ENCODE assay signal across 8 cellular contexts in genomic region chr1:31669786-31670582, GRCh38. TPM values are rescaled to one million over a fixed set of nuclear protein-coding genes. Genes with fewer than 3 reads are reported as not detected.
A peak's percentile ranks its signal among the peaks of the same experiment; 100 is the strongest.
DNase-seq lines count a peak whose midpoint lies in the region; ATAC-seq, FAIRE-seq and TF ChIP-seq lines count a peak whose summit lies in the region.

No MANE protein-coding gene starts in this region.

- TF ChIP-seq EP300 in K562 (IDR thresholded peaks at IDR 0.05; ENCODE audit: low read length): no peak

- TF ChIP-seq RAD21 in K562 (CRISPR knock-in tag; conservative IDR thresholded peaks at IDR 0.05 in 1 of 2, IDR thresholded peaks at IDR 0.05 in 1 of 2): 0 out of 4 replicates have a peak, but pooled peaks of 1 of the 2 experiments have one; percentile 4

- BruUV-seq in K562 (replicated peaks; lab: Mats Ljungman, UMichigan): no TSS peak

- H2AFZ ChIP-seq in K562 (ENCODE audit: low read depth, low read length): no peak overlapping the region
- no peak overlapping the region for H2AFZ ChIP-seq in hepatocyte

- CTCF ChIA-PET in K562 (lab: Yijun Ruan, JAX; ENCODE audit: low intra/inter-chr PET ratio): no interaction called here

- no peak overlapping the region for H3K27ac ChIP-seq in K562 (ENCODE audit: extremely low read depth, low read depth, low read length)
- peak overlapping the region; percentile 64 for H3K27ac ChIP-seq in hepatocyte

- ATAC-seq in K562: peak; percentile 50
- ATAC-seq in GM21390 (IDR thresholded peaks at IDR 0.05; ENCODE audit: unreplicated experiment): no peak

- DNase-seq in AG08395 (ENCODE audit: low spot score) (peak; percentile 45), KG1 (lab: John Stamatoyannopoulos, UW) (peak; percentile 16), RPMI8226 (peak; percentile 97), K562 (ENCODE audit: extremely low read depth in 1 of 4, low spot score in 3 of 4) (peak in 3 of 4 experiments; percentile 27 to 42 (median 39)), hepatocyte (ENCODE audit: low spot score) (peak; percentile 67), skeletal muscle cell (ENCODE audit: low read depth) (no peak), iPS-NIHi7 (ENCODE audit: extremely low spot score) (no peak)

- H4K20me1 ChIP-seq in K562 (replicated peaks; ENCODE audit: control insufficient read depth, insufficient read depth, low read length) (peaks cover 13% of the 10 kb centered on the region), hepatocyte (ENCODE audit: insufficient read depth, poor library complexity, severe bottlenecking) (no peaks in the 10 kb centered on the region)

- WGBS in K562 (ENCODE audit: insufficient coverage, low coverage, missing lambda C conversion rate): 2% methylated on average over 28 of the region's 29 CpGs
- 37% methylated on average over 24 of the region's 29 CpGs for WGBS in hepatocyte (ENCODE audit: low lambda C conversion rate, missing lambda C conversion rate)

- in situ Hi-C loops in K562 (cut with MboI): loop anchor here (5.0 kb wide), 1 partner anchor 77 kb away; no protein-coding TSS in a partner anchor

- intact Hi-C loops in K562 (cut with micrococcal nuclease): no loop called here

- POLR2A ChIA-PET in K562 (lab: Yijun Ruan, JAX): interaction anchor here (1.1 kb wide), 1 partner anchor 11 kb away, joined by 5 read pairs; no protein-coding TSS in a partner anchor

- no peak overlapping the region for H3K4me2 ChIP-seq in K562 (ENCODE audit: insufficient read depth, low read length)
- peak overlapping the region; percentile 68 for H3K4me2 ChIP-seq in hepatocyte

- peak overlapping the region in 1 of 2 experiments; percentile 54; a peak in 1 of 4 replicates for H3K9ac ChIP-seq in K562 (ENCODE audit: insufficient read depth in 1 of 2, low read depth in 2 of 2, low read length in 2 of 2)

- peaks cover 54 to 100% of the 10 kb centered on the region in 2 experiments for H3K27me3 ChIP-seq in K562 (ENCODE audit: control insufficient read depth in 2 of 2, insufficient read depth in 2 of 2, low read length in 2 of 2)
- no peaks in the 10 kb centered on the region for H3K27me3 ChIP-seq in hepatocyte

- TF ChIP-seq POLR2A in K562 (conservative IDR thresholded peaks at IDR 0.05): no peak

- H3K79me2 ChIP-seq in K562 (ENCODE audit: control insufficient read depth, insufficient read depth, low read length) (no peaks in the 10 kb centered on the region), hepatocyte (no peaks in the 10 kb centered on the region)

- no peaks in the 10 kb centered on the region for H3K9me2 ChIP-seq in hepatocyte (replicated peaks; ENCODE audit: insufficient read depth)

- peak; percentile 58 for FAIRE-seq in K562 (lab: Jason Lieb, UNC)

- H3K36me3 ChIP-seq in K562 (ENCODE audit: control insufficient read depth, insufficient read depth, low read length) (no peaks in the 10 kb centered on the region), hepatocyte (replicated peaks; ENCODE audit: insufficient read depth, low read depth) (no peaks in the 10 kb centered on the region)

- H3K4me1 ChIP-seq in K562 (replicated peaks in 1 of 2; ENCODE audit: control insufficient read depth in 2 of 2, insufficient read depth in 2 of 2, low read length in 2 of 2) (peaks cover 0 to 21% of the 10 kb centered on the region in 2 experiments; a peak in 3 of 5 replicates), hepatocyte (ENCODE audit: insufficient read depth) (peaks cover 28% of the 10 kb centered on the region)

- no peak overlapping the region for H3K4me3 ChIP-seq in K562
- no peak overlapping the region for H3K4me3 ChIP-seq in hepatocyte
- peak overlapping the region; percentile 8 for H3K4me3 ChIP-seq in skeletal muscle cell (ENCODE audit: low read depth, low read length)

- H3K9me3 ChIP-seq in K562 (replicated peaks; ENCODE audit: control insufficient read depth, insufficient read depth, low read depth, low read length) (no peaks in the 10 kb centered on the region), hepatocyte (ENCODE audit: low read depth) (no peaks in the 10 kb centered on the region)

- no peaks in the 10 kb centered on the region for H3K9me1 ChIP-seq in K562 (ENCODE audit: control insufficient read depth, insufficient read depth, low read length)

- TF ChIP-seq CTCF in K562 (IDR thresholded peaks at IDR 0.05 in 2 of 3, conservative IDR thresholded peaks at IDR 0.05 in 1 of 3; ENCODE audit: insufficient read depth in 2 of 3, low read depth in 1 of 3, low read length in 3 of 3): no peak
- TF ChIP-seq CTCF in hepatocyte (IDR thresholded peaks at IDR 0.05; ENCODE audit: poor library complexity): peak; percentile 25

TF ChIP-seq in K562, 482 proteins besides CTCF, POLR2A, EP300 and RAD21 (continues in another document):
- TF ChIP-seq EHMT2 (IDR thresholded peaks at IDR 0.05) (0 out of 2 replicates have a peak, but pooled peaks have one; percentile 22), TFAP4 (CRISPR knock-in tag; IDR thresholded peaks at IDR 0.05; ENCODE audit: borderline replicate concordance) (peak; percentile 14; the same call in 1 of the 2 replicates), THRAP3 (IDR thresholded peaks at IDR 0.05; ENCODE audit: borderline replicate concordance) (no peak), NFIC (IDR thresholded peaks at IDR 0.05) (peak; percentile 71)

RNA-seq across cellular contexts. Expression of gene PEF1, which starts 25.3 kb away (rescaled TPM):
- total RNA-seq in K562 (2011; cell fraction: chromatin; rRNA removed; ENCODE audit: low replicate concordance): 15.8 and 31.8 TPM in 2 replicates
- 33.0 and 33.2 TPM in 2 replicates for total RNA-seq in K562 (2011; cell fraction: nucleolus; rRNA removed)
- total RNA-seq in K562 (2011; cell fraction: nucleoplasm; rRNA removed): 32.8 and 35.6 TPM in 2 replicates
- total RNA-seq in K562 (2014; rRNA removed): 76.6 and 87.6 TPM in 2 replicates
- total RNA-seq in K562 (2014; rRNA removed; fragmentation: Illumina TruSeq; extraction: Trizol): 39.4 and 46.0 TPM in 2 replicates
- total RNA-seq in K562 (2015; rRNA removed; fragmentation: Illumina TruSeq; extraction: Trizol): 48.8 and 49.1 TPM in 2 replicates
- total RNA-seq in K562 (2021): 61.0 and 61.9 TPM in 2 replicates
- 73.7 and 104 TPM in 2 replicates for polyA plus RNA-seq in K562 (2011; rRNA removed)
- 124 and 143 TPM in 2 replicates for polyA plus RNA-seq in K562 (2011; cell fraction: cytosol; rRNA removed)
- polyA plus RNA-seq in K562 (2011; cell fraction: nucleus; rRNA removed): 54.6 and 59.0 TPM in 2 replicates
- 51.6 and 78.2 TPM in 2 replicates for polyA plus RNA-seq in K562 (2012)
- 95.5 and 97.8 TPM in 2 replicates for polyA plus RNA-seq in K562 (2014; fragmentation: Illumina TruSeq; extraction: Trizol)
- 10 to 100 TPM; 26.3 to 33.0 TPM for polyA plus RNA-seq in K562 (2014; fragmentation: Nextera tagmentation; extraction: Ambion mirVana)
- polyA plus RNA-seq in K562 (2014; rRNA removed): 78.2 and 82.5 TPM in 2 replicates
- polyA minus RNA-seq in K562 (2011; rRNA and poly(A)+ RNA removed): 64.1 and 71.1 TPM in 2 replicates
- 46.2 and 46.7 TPM in 2 replicates for polyA minus RNA-seq in K562 (2011; cell fraction: cytosol; rRNA and poly(A)+ RNA removed)
- polyA minus RNA-seq in K562 (2011; cell fraction: nucleus; rRNA and poly(A)+ RNA removed): 14.0 and 23.8 TPM in 2 replicates
- total RNA-seq in hepatocyte: 70.7 and 85.9 TPM in 2 replicates
- 85.5 and 89.0 TPM in 2 replicates for polyA plus RNA-seq in hepatocyte

RNA-seq across cellular contexts. Expression of gene COL16A1, which starts 33.8 kb away (rescaled TPM):
- total RNA-seq in K562 (2011; cell fraction: chromatin; rRNA removed; ENCODE audit: low replicate concordance): 0.44 TPM in 1 of 2 replicates, not detected in the other
- 0.13 and 0.17 TPM in 2 replicates for total RNA-seq in K562 (2011; cell fraction: nucleolus; rRNA removed)
- total RNA-seq in K562 (2011; cell fraction: nucleoplasm; rRNA removed): not detected in 2 replicates
- total RNA-seq in K562 (2014; rRNA removed) (0.04 TPM in 1 of 2 replicates, not detected in the other), K562 (2014; rRNA removed; fragmentation: Illumina TruSeq; extraction: Trizol) (not detected in 2 replicates), K562 (2015; rRNA removed; fragmentation: Illumina TruSeq; extraction: Trizol) (0.08 TPM in 1 of 2 replicates, not detected in the other), K562 (2021) (0.54 and 0.60 TPM in 2 replicates), hepatocyte (95.1 and 127 TPM in 2 replicates)
- polyA plus RNA-seq in K562 (2011; rRNA removed) (0.11 TPM in 1 of 2 replicates, not detected in the other), K562 (2014; fragmentation: Illumina TruSeq; extraction: Trizol) (not detected in 2 replicates), K562 (2014; fragmentation: Nextera tagmentation; extraction: Ambion mirVana) (not detected), K562 (2014; rRNA removed) (0.11 TPM in 1 of 2 replicates, not detected in the other), hepatocyte (90.2 and 116 TPM in 2 replicates)
- polyA plus RNA-seq in K562 (2011; cell fraction: cytosol; rRNA removed): not detected in 2 replicates
- polyA plus RNA-seq in K562 (2011; cell fraction: nucleus; rRNA removed): 0.31 and 0.36 TPM in 2 replicates
- 0.37 TPM in 1 of 2 replicates, not detected in the other for polyA plus RNA-seq in K562 (2012)
- polyA minus RNA-seq in K562 (2011; rRNA and poly(A)+ RNA removed): not detected in 2 replicates
- polyA minus RNA-seq in K562 (2011; cell fraction: cytosol; rRNA and poly(A)+ RNA removed): not detected in 2 replicates
- polyA minus RNA-seq in K562 (2011; cell fraction: nucleus; rRNA and poly(A)+ RNA removed): not detected in 2 replicates

RNA-seq across cellular contexts. Expression of gene HCRTR1, which starts 52.5 kb away (rescaled TPM):
- not detected in 2 replicates for total RNA-seq in K562 (2011; cell fraction: chromatin; rRNA removed; ENCODE audit: low replicate concordance)
- not detected in 2 replicates for total RNA-seq in K562 (2011; cell fraction: nucleolus; rRNA removed)
- not detected in 2 replicates for total RNA-seq in K562 (2011; cell fraction: nucleoplasm; rRNA removed)
- total RNA-seq in K562 (2014; rRNA removed): not detected in 2 replicates
- not detected in 2 replicates for total RNA-seq in K562 (2014; rRNA removed; fragmentation: Illumina TruSeq; extraction: Trizol)
- not detected in 2 replicates for total RNA-seq in K562 (2015; rRNA removed; fragmentation: Illumina TruSeq; extraction: Trizol)
- total RNA-seq in K562 (2021): not detected in 2 replicates
- not detected in 2 replicates for polyA plus RNA-seq in K562 (2011; rRNA removed)
- polyA plus RNA-seq in K562 (2011; cell fraction: cytosol; rRNA removed): not detected in 2 replicates
- not detected in 2 replicates for polyA plus RNA-seq in K562 (2011; cell fraction: nucleus; rRNA removed)
- polyA plus RNA-seq in K562 (2012): not detected in 2 replicates
- not detected in 2 replicates for polyA plus RNA-seq in K562 (2014; fragmentation: Illumina TruSeq; extraction: Trizol)
- polyA plus RNA-seq in K562 (2014; fragmentation: Nextera tagmentation; extraction: Ambion mirVana): not detected
- polyA plus RNA-seq in K562 (2014; rRNA removed): not detected in 2 replicates
- polyA minus RNA-seq in K562 (2011; rRNA and poly(A)+ RNA removed): not detected in 2 replicates
- not detected in 2 replicates for polyA minus RNA-seq in K562 (2011; cell fraction: cytosol; rRNA and poly(A)+ RNA removed)
- not detected in 2 replicates for polyA minus RNA-seq in K562 (2011; cell fraction: nucleus; rRNA and poly(A)+ RNA removed)
- 0.28 TPM in 1 of 2 replicates, not detected in the other for total RNA-seq in hepatocyte
- 0.68 TPM in 1 of 2 replicates, not detected in the other for polyA plus RNA-seq in hepatocyte

Comparison
In these comparisons a context has a peak if more than half of its experiments do, and no peak if none do; other contexts are left out.
1. DNase-seq: peak in AG08395 (single experiment), KG1 (single experiment), RPMI8226 (single experiment), K562 (3 of 4) and hepatocyte (single experiment); none in skeletal muscle cell (single experiment) and iPS-NIHi7 (single experiment).
2. RNA of gene COL16A1, which starts 33.8 kb away (total RNA-seq): 95.1 to 127 TPM in hepatocyte; 0.04 to 0.60 TPM in K562; every median in the first group is over 10 times any median in the second.